In genomic region chr4:152064282-152064681, GRCh38 we compare ENCODE assay signal across 19 cellular contexts.
A peak's percentile ranks its signal among the peaks of the same experiment; 100 is the strongest.
DNase-seq lines count a peak whose midpoint lies in the region; ATAC-seq and TF ChIP-seq lines count a peak whose summit lies in the region.
"Had no signal": no experiment of that assay in that cellular context is flagged by ENCODE, and none has a peak within 500 bp of the region (broad histone marks: within the 10 kb centered on the region; RNA-seq: fewer than 3 reads in every experiment).

No MANE protein-coding gene starts in this region.

- POLR2A ChIA-PET in CD4-positive, alpha-beta T cell (lab: Charles Lee) = interaction anchor here (0.9 to 2.1 kb wide), 2 partner anchors 36 to 73 kb away, joined by 4 to 11 read pairs; no protein-coding TSS in a partner anchor

- H2BK120ac ChIP-seq in trophoblast cell (ENCODE audit: insufficient read depth, low read length, poor library complexity) = no peak overlapping the region

- H4K12ac ChIP-seq in trophoblast cell (ENCODE audit: low read depth, low read length) = no peak overlapping the region

- H3K36me3 ChIP-seq in KOPT-K1 (ENCODE audit: insufficient read depth, low read length) (no peaks in the 10 kb centered on the region), trophoblast cell (ENCODE audit: control insufficient read depth in 1 of 2, insufficient read depth in 2 of 2, low read length in 2 of 2) (no peaks in the 10 kb centered on the region)

- DNase-seq in CD4-positive, alpha-beta T cell = no peak
- no peak for DNase-seq in effector memory CD8-positive, alpha-beta T cell
- DNase-seq in trophoblast cell = no peak
- DNase-seq in DMS79 (lab: John Stamatoyannopoulos, UW) = no peak
- no peak for DNase-seq in endothelial cell (ENCODE audit: low spot score)
- DNase-seq: Calu3, DMS53, H7, Kasumi-1, MM.1S, NCI-H1105 treated with DMSO at 0.1 percent for 48 hours, NCI-H187 treated with DMSO at 0.1 percent for 48 hours, NCI-H446 treated with DMSO at 0.1 percent for 48 hours had no signal

- H3K27me3 Mint-ChIP-seq in CD4-positive, alpha-beta T cell = no peaks in the 10 kb centered on the region
- no peaks in the 10 kb centered on the region for H3K27me3 Mint-ChIP-seq in effector memory CD8-positive, alpha-beta T cell
- H3K27me3 Mint-ChIP-seq in endothelial cell (ENCODE audit: unreplicated experiment) = no peaks in the 10 kb centered on the region
- H3K27me3 Mint-ChIP-seq: T-cell had no signal

- no peak overlapping the region for H3K4me3 Mint-ChIP-seq in CD4-positive, alpha-beta T cell
- peak overlapping the region; percentile 45 to 66 for H3K4me3 Mint-ChIP-seq in effector memory CD8-positive, alpha-beta T cell
- no peak overlapping the region for H3K4me3 Mint-ChIP-seq in endothelial cell (ENCODE audit: unreplicated experiment)
- H3K4me3 Mint-ChIP-seq: CD4-positive, CD25-positive, alpha-beta regulatory T cell had no signal

- H3K27me3 ChIP-seq in CD4-positive, alpha-beta T cell (ENCODE audit: control insufficient read depth, insufficient read depth, low read length) = no peaks in the 10 kb centered on the region
- H3K27me3 ChIP-seq in trophoblast cell (ENCODE audit: insufficient read depth, low read length) = no peaks in the 10 kb centered on the region

- H3K4me2 ChIP-seq in trophoblast cell (ENCODE audit: low read length) = peak overlapping the region; percentile 28

- H3K18ac ChIP-seq in trophoblast cell (ENCODE audit: low read length) = no peak overlapping the region

- CTCF ChIA-PET in CD4-positive, alpha-beta T cell (lab: Charles Lee) = interaction anchor here (0.7 to 1.1 kb wide), 2 partner anchors 9 to 38 kb away, joined by 3 to 4 read pairs; no protein-coding TSS in a partner anchor

- H3K27ac Mint-ChIP-seq in CD4-positive, alpha-beta T cell = peak overlapping the region; percentile 25
- H3K27ac Mint-ChIP-seq in effector memory CD8-positive, alpha-beta T cell = no peak overlapping the region
- H3K27ac Mint-ChIP-seq in endothelial cell (ENCODE audit: unreplicated experiment) = no peak overlapping the region

- no peak overlapping the region for H2BK5ac ChIP-seq in trophoblast cell (ENCODE audit: low read depth, low read length, poor library complexity)

- peaks cover 2 to 5% of the 10 kb centered on the region in 2 experiments for H3K4me1 ChIP-seq in trophoblast cell (ENCODE audit: control insufficient read depth in 1 of 2, insufficient read depth in 2 of 2, low read length in 2 of 2)

- H3K9me3 ChIP-seq in CD4-positive, alpha-beta T cell (ENCODE audit: control insufficient read depth, low read length) = no peaks in the 10 kb centered on the region
- H3K9me3 ChIP-seq in KOPT-K1 (ENCODE audit: insufficient read depth, low read length, poor library complexity, severe bottlenecking) (no peaks in the 10 kb centered on the region), trophoblast cell (ENCODE audit: insufficient read depth, low read depth, low read length) (no peaks in the 10 kb centered on the region)

- H3K9ac ChIP-seq in trophoblast cell (ENCODE audit: low read length) = no peak overlapping the region

- H3K4me1 Mint-ChIP-seq in CD4-positive, alpha-beta T cell (ENCODE audit: low read depth) = peaks cover 63% of the 10 kb centered on the region
- peaks cover 27 to 43% of the 10 kb centered on the region in 2 donors for H3K4me1 Mint-ChIP-seq in effector memory CD8-positive, alpha-beta T cell (ENCODE audit: low read depth in 2 of 2)
- H3K4me1 Mint-ChIP-seq in endothelial cell (ENCODE audit: unreplicated experiment) = no peaks in the 10 kb centered on the region

- no peak overlapping the region for H2BK12ac ChIP-seq in trophoblast cell (ENCODE audit: low read length)

- ATAC-seq in CD4-positive, alpha-beta T cell (ENCODE audit: poor library complexity) = no peak
- no peak for ATAC-seq in effector memory CD8-positive, alpha-beta T cell (replicated peaks)
- no peak for ATAC-seq in HG02884 (IDR thresholded peaks at IDR 0.05; ENCODE audit: unreplicated experiment)
- no peak for ATAC-seq in GM21423 (IDR thresholded peaks at IDR 0.05; ENCODE audit: unreplicated experiment)
- ATAC-seq: Panc1 had no signal

- no peak overlapping the region for H3K27ac ChIP-seq in CD4-positive, alpha-beta T cell (ENCODE audit: low read depth, low read length)
- peak overlapping the region; percentile 62 for H3K27ac ChIP-seq in KOPT-K1 (ENCODE audit: low read depth, low read length, poor library complexity, severe bottlenecking)
- no peak overlapping the region for H3K27ac ChIP-seq in trophoblast cell (ENCODE audit: low read depth, low read length)

- H3K23ac ChIP-seq in trophoblast cell (ENCODE audit: low read length) = no peak overlapping the region

- TF ChIP-seq CTCF in CD4-positive, alpha-beta T cell (IDR thresholded peaks at IDR 0.05) = no peak
- no peak for TF ChIP-seq CTCF in endothelial cell (IDR thresholded peaks at IDR 0.05; ENCODE audit: unreplicated experiment)

- no peak overlapping the region for H2AK5ac ChIP-seq in trophoblast cell (ENCODE audit: low read length)

- intact Hi-C loops in CD4-positive, alpha-beta T cell (cut with DNase I, micrococcal nuclease) = loop anchor here in 1 of 2 experiments (10.0 kb wide), 1 partner anchor 291 kb away; no protein-coding TSS in a partner anchor

- 100% methylated on average over 1 of the region's 2 CpGs for WGBS in trophoblast cell (ENCODE audit: extremely low coverage, insufficient coverage, insufficient read length)

- no peak overlapping the region for H4K8ac ChIP-seq in trophoblast cell (ENCODE audit: low read depth, low read length)

- H4K91ac ChIP-seq in trophoblast cell (ENCODE audit: low read depth, low read length) = no peak overlapping the region

- H3K4ac ChIP-seq in trophoblast cell (ENCODE audit: low read depth, low read length) = no peak overlapping the region

- H3K14ac ChIP-seq in trophoblast cell (ENCODE audit: low read length) = no peak overlapping the region

- no peak overlapping the region for H2AFZ ChIP-seq in trophoblast cell (ENCODE audit: insufficient read depth, low read length, poor library complexity)

- H3K4me3 ChIP-seq in trophoblast cell (ENCODE audit: low read depth, low read length) = no peak overlapping the region

- H3K9me3 Mint-ChIP-seq in CD4-positive, alpha-beta T cell = peaks cover 4% of the 10 kb centered on the region
- no peaks in the 10 kb centered on the region for H3K9me3 Mint-ChIP-seq in effector memory CD8-positive, alpha-beta T cell
- H3K9me3 Mint-ChIP-seq in endothelial cell (ENCODE audit: unreplicated experiment) = no peaks in the 10 kb centered on the region

- no peaks in the 10 kb centered on the region for H3K36me3 Mint-ChIP-seq in CD4-positive, alpha-beta T cell (ENCODE audit: low read depth)
- H3K36me3 Mint-ChIP-seq in effector memory CD8-positive, alpha-beta T cell (ENCODE audit: insufficient read depth) = peaks cover 3% of the 10 kb centered on the region
- no peaks in the 10 kb centered on the region for H3K36me3 Mint-ChIP-seq in endothelial cell (ENCODE audit: low read depth, unreplicated experiment)
- H3K36me3 Mint-ChIP-seq: CD4-positive, CD25-positive, alpha-beta regulatory T cell; T-cell had no signal

- no peaks in the 10 kb centered on the region for H3K79me1 ChIP-seq in trophoblast cell (ENCODE audit: low read length)

- H3K79me2 ChIP-seq in trophoblast cell (ENCODE audit: control insufficient read depth, insufficient read depth, low read length, poor library complexity) = no peaks in the 10 kb centered on the region

Comparison
In these comparisons a context has a peak if more than half of its experiments do, and no peak if none do; other contexts are left out.
1. H3K4me3 Mint-ChIP-seq: peak in effector memory CD8-positive, alpha-beta T cell (2 of 2); none in CD4-positive, alpha-beta T cell (single experiment) and endothelial cell (single experiment).